12 cellular contexts compared by ENCODE assay signal in the genomic region with DNA sequence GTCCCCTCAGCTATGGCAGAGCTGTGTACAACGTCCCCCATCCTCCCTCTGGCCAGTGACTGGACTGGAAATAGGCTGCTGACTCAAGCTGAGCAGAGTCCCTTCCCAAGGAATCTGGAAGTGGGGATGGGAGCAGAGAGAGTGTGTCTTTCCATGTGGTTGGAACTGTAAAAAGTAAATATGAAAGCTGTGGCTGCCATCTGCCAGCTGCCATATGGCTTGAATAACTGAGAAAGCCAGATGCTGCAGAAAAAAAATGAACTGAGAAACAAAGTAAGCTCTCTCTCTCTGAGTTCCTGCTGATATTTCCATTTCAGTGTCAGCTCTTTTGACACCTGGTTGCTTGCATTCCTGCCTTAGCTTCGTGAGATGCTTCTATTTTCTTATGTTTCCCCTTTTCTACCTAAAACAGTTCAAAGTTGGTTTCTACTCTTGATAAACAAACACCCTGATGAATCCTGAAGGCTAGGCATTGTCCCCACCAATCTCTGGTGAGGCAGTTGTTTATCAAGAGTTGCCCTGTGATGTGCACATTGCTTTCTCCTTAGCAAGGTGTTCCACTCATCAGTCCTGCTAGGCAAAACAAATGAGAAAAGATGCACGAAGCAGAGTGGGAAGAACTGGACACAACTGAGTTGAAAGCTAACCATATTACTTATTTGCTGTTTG. TPM values are rescaled to one million over a fixed set of nuclear protein-coding genes. Genes with fewer than 3 reads are reported as not detected.
A peak's percentile ranks its signal among the peaks of the same experiment; 100 is the strongest.
DNase-seq lines count a peak whose midpoint lies in the region; ATAC-seq and TF ChIP-seq lines count a peak whose summit lies in the region.
"Had no signal": no experiment of that assay in that cellular context is flagged by ENCODE, and none has a peak within 500 bp of the region (broad histone marks: within the 10 kb centered on the region; RNA-seq: fewer than 3 reads in every experiment).

No MANE protein-coding gene starts in this region.

- H4K20me1 ChIP-seq in SK-N-SH (ENCODE audit: insufficient read depth) (no peaks in the 10 kb centered on the region), mammary epithelial cell (ENCODE audit: insufficient read depth, low read length) (no peaks in the 10 kb centered on the region)

- intact Hi-C loops in esophagus squamous epithelium (cut with DNase I) (no loop called here), mammary epithelial cell (cut with micrococcal nuclease) (no loop called here)

- peak; percentile 42 for DNase-seq in AG08395 (ENCODE audit: low spot score)
- DNase-seq in SK-N-SH: peak; percentile 23
- no peak for DNase-seq in esophagus squamous epithelium (lab: John Stamatoyannopoulos, UW)
- no peak for DNase-seq in 8988T
- no peak for DNase-seq in DMS114 treated with DMSO at 0.1 percent for 48 hours (lab: John Stamatoyannopoulos, UW; ENCODE audit: unreplicated experiment)
- no peak for DNase-seq in mammary epithelial cell
- DNase-seq: activated B cell treated with CpG ODN at 0.5 μM for 24 hours; activated naive CD8-positive, alpha-beta T cell treated with anti-CD3 and anti-CD28 coated beads, Interleukin-2, amount 50 U/mL, for 24 hours had no signal

- H3K4me2 ChIP-seq in SK-N-SH (no peak overlapping the region), mammary epithelial cell (ENCODE audit: insufficient read depth, low read depth, low read length) (no peak overlapping the region)
- H3K4me2 ChIP-seq: A549 had no signal

- H2AFZ ChIP-seq in SK-N-SH (ENCODE audit: low read depth) (no peak overlapping the region), mammary epithelial cell (ENCODE audit: low read depth, low read length) (no peak overlapping the region)

- dilution Hi-C loops in mammary epithelial cell (cut with HindIII; ENCODE audit: low sequenced_read_pairs): no loop called here

- H3K79me2 ChIP-seq in SK-N-SH (ENCODE audit: insufficient read depth): no peaks in the 10 kb centered on the region
- H3K79me2 ChIP-seq in mammary epithelial cell (ENCODE audit: insufficient read depth, low read length): no peaks in the 10 kb centered on the region

- no peak for TF ChIP-seq CTCF in SK-N-SH (IDR thresholded peaks at IDR 0.05)
- TF ChIP-seq CTCF in esophagus squamous epithelium (IDR thresholded peaks at IDR 0.05): no peak
- TF ChIP-seq CTCF in mammary epithelial cell (conservative IDR thresholded peaks at IDR 0.05 in 1 of 2, IDR thresholded peaks at IDR 0.05 in 1 of 2; ENCODE audit: extremely low read depth in 1 of 2, insufficient read depth in 1 of 2, low read depth in 1 of 2, low read length in 2 of 2): no peak

- CTCF ChIA-PET in SK-N-SH (lab: Yijun Ruan, JAX) (interaction anchor here (4.1 kb wide), 1 partner anchor 24 kb away, joined by 25 read pairs; no protein-coding TSS in a partner anchor), mammary epithelial cell (lab: Charles Lee; ENCODE audit: low non-redundant PET) (interaction anchor here (0.6 kb wide), 1 partner anchor 186 kb away, joined by 4 read pairs; no protein-coding TSS in a partner anchor)

- 68% methylated on average over 3 of the region's 3 CpGs for WGBS in SK-N-SH (ENCODE audit: low lambda C conversion rate)
- 55 to 90% methylated on average over 3 of the region's 3 CpGs for WGBS in esophagus squamous epithelium, 2 donors
- 82% methylated on average over 3 of the region's 3 CpGs for WGBS in mammary epithelial cell (ENCODE audit: low coverage, missing lambda C conversion rate)

- peak overlapping the region in 1 of 2 experiments; percentile 58; a peak in 1 of 4 replicates for H3K27ac ChIP-seq in SK-N-SH (ENCODE audit: low read depth in 2 of 2, low read length in 1 of 2)
- H3K27ac ChIP-seq in esophagus squamous epithelium: no peak overlapping the region
- no peak overlapping the region for H3K27ac ChIP-seq in mammary epithelial cell (ENCODE audit: insufficient read depth, low read depth, low read length)
- H3K27ac ChIP-seq: A549 had no signal

- no peak for TF ChIP-seq EP300 in SK-N-SH (IDR thresholded peaks at IDR 0.05; ENCODE audit: borderline replicate concordance in 1 of 2, low read depth in 1 of 2, low read length in 1 of 2)

- H3K9ac ChIP-seq in SK-N-SH (no peak overlapping the region), mammary epithelial cell (ENCODE audit: insufficient read depth, low read length) (no peak overlapping the region)

- ATAC-seq in GM19351 (IDR thresholded peaks at IDR 0.05; ENCODE audit: unreplicated experiment) (peak; percentile 64), HG02973 (IDR thresholded peaks at IDR 0.05; ENCODE audit: unreplicated experiment) (peak; percentile 65)
- ATAC-seq: A549; activated naive CD8-positive, alpha-beta T cell treated with anti-CD3 and anti-CD28 coated beads, Interleukin-2, amount 50 U/mL, for 24 hours had no signal

- no peaks in the 10 kb centered on the region for H3K36me3 ChIP-seq in SK-N-SH (replicated peaks in 1 of 2; ENCODE audit: control insufficient read depth in 1 of 2, insufficient read depth in 2 of 2, low read length in 1 of 2)
- H3K36me3 ChIP-seq in esophagus squamous epithelium: peaks cover 0 to 4% (median 0%) of the 10 kb centered on the region in 3 donors
- H3K36me3 ChIP-seq in mammary epithelial cell (ENCODE audit: insufficient read depth, low read length): no peaks in the 10 kb centered on the region

- H3K9me2 ChIP-seq in SK-N-SH: no peaks in the 10 kb centered on the region

- peaks cover 2% of the 10 kb centered on the region for H3F3A ChIP-seq in SK-N-SH (replicated peaks; ENCODE audit: insufficient read depth)

- no peak for TF ChIP-seq RAD21 in SK-N-SH (IDR thresholded peaks at IDR 0.05; ENCODE audit: low read length)

- no peak overlapping the region for H3K4me3 ChIP-seq in SK-N-SH (ENCODE audit: low read depth in 2 of 2, low read length in 1 of 2)
- no peak overlapping the region for H3K4me3 ChIP-seq in esophagus squamous epithelium
- no peak overlapping the region for H3K4me3 ChIP-seq in mammary epithelial cell (replicated peaks in 1 of 3; ENCODE audit: insufficient read depth in 1 of 3, low read depth in 2 of 3, low read length in 3 of 3)
- H3K4me3 ChIP-seq: A549, skin epidermis had no signal

- POLR2A ChIA-PET in SK-N-SH (lab: Yijun Ruan, JAX): interaction anchor here (1.2 to 1.9 kb wide), 2 partner anchors 16 to 551 kb away, joined by 3 to 9 read pairs; partner anchors contain the start of gene DR1

- no TSS peak for BruUV-seq in mammary epithelial cell (replicated peaks; lab: Mats Ljungman, UMichigan)

- H3K4me1 ChIP-seq in SK-N-SH (ENCODE audit: control insufficient read depth in 1 of 2, insufficient read depth in 2 of 2, low read depth in 1 of 2, low read length in 1 of 2): peaks cover 8 to 9% of the 10 kb centered on the region in 2 experiments; a peak in 3 of 4 replicates
- H3K4me1 ChIP-seq in esophagus squamous epithelium: peaks cover 0 to 30% (median 3%) of the 10 kb centered on the region in 3 donors
- peaks cover 19% of the 10 kb centered on the region for H3K4me1 ChIP-seq in mammary epithelial cell (ENCODE audit: insufficient read depth, low read length)

- H3K9me3 ChIP-seq in SK-N-SH (no peaks in the 10 kb centered on the region), esophagus squamous epithelium (no peaks in the 10 kb centered on the region), mammary epithelial cell (replicated peaks; ENCODE audit: insufficient read depth, low read length) (no peaks in the 10 kb centered on the region)
- H3K9me3 ChIP-seq: A549 had no signal

- no peaks in the 10 kb centered on the region for H3K27me3 ChIP-seq in SK-N-SH (ENCODE audit: insufficient read depth)
- H3K27me3 ChIP-seq in esophagus squamous epithelium: no peaks in the 10 kb centered on the region
- no peaks in the 10 kb centered on the region for H3K27me3 ChIP-seq in mammary epithelial cell (ENCODE audit: insufficient read depth, low read length)

- TF ChIP-seq POLR2A in esophagus squamous epithelium (IDR thresholded peaks at IDR 0.05): no peak

- in situ Hi-C loops in mammary epithelial cell (cut with MboI; ENCODE audit: low sequenced_read_pairs in 2 of 2): no loop called here

TF ChIP-seq in SK-N-SH, 30 proteins besides CTCF, POLR2A, EP300 and RAD21:
- TF ChIP-seq FOXJ3 (CRISPR knock-in tag; IDR thresholded peaks at IDR 0.05): no peak
- no peak for TF ChIP-seq SIN3A (IDR thresholded peaks at IDR 0.05; ENCODE audit: borderline replicate concordance, low read depth, low read length)
- TF ChIP-seq RCOR1 (IDR thresholded peaks at IDR 0.05; ENCODE audit: low read length): 0 out of 2 replicates have a peak, but pooled peaks have one; percentile 37
- peak; percentile 38; the same call in 1 of the 2 replicates for TF ChIP-seq MXI1 (IDR thresholded peaks at IDR 0.05; ENCODE audit: low read depth, low read length)
- TF ChIP-seq TCF12 (IDR thresholded peaks at IDR 0.05): peak; percentile 42; the same call in 1 of the 2 replicates
- TF ChIP-seq CHD2 (IDR thresholded peaks at IDR 0.05; ENCODE audit: low read length, partially characterized antibody): peak; percentile 9

RNA-seq across cellular contexts. Expression of gene DR1, which starts 16.8 kb away (rescaled TPM):
- polyA plus RNA-seq in SK-N-SH (2012; rRNA removed) (12.8 and 17.5 TPM in 2 replicates), mammary epithelial cell (25.7 TPM)
- polyA plus RNA-seq in SK-N-SH (2012; cell fraction: cytosol; rRNA removed): 21.4 and 23.5 TPM in 2 replicates
- polyA plus RNA-seq in SK-N-SH (2012; cell fraction: nucleus; rRNA removed): 4.1 and 8.2 TPM in 2 replicates
- total RNA-seq in esophagus squamous epithelium (10 to 100 TPM; 22.1 to 44.9 (median 37.8) TPM), mammary epithelial cell (10 to 100 TPM; 35.8 to 79.2 TPM)
- polyA minus RNA-seq in mammary epithelial cell: 55.4 TPM

Comparison
In these comparisons a context has a peak if more than half of its experiments do, and no peak if none do; other contexts are left out.
1. DNase-seq: peak in AG08395 (single experiment) and SK-N-SH (single experiment); none in esophagus squamous epithelium (single experiment), 8988T (single experiment), DMS114 treated with DMSO at 0.1 percent for 48 hours (single experiment) and mammary epithelial cell (single experiment).